In genomic region chr9:131651160-131651559, GRCh38 we compare ENCODE assay signal across 17 cellular contexts.
DNase-seq lines count a peak whose midpoint lies in the region; ATAC-seq, FAIRE-seq and TF ChIP-seq lines count a peak whose summit lies in the region.
"Had no signal": no experiment of that assay in that cellular context is flagged by ENCODE, and none has a peak within 500 bp of the region (broad histone marks: within the 10 kb centered on the region; RNA-seq: fewer than 3 reads in every experiment).

No MANE protein-coding gene starts in this region.

- H3K4me1 ChIP-seq in GM12878 (ENCODE audit: control insufficient read depth, insufficient read depth, low read length): peaks cover 25% of the 10 kb centered on the region
- H3K4me1 ChIP-seq in psoas muscle: peaks cover 71% of the 10 kb centered on the region

- H3K79me2 ChIP-seq in GM12878 (ENCODE audit: control insufficient read depth, insufficient read depth, low read length): peaks cover 62% of the 10 kb centered on the region

- WGBS in GM12878 (ENCODE audit: insufficient coverage, insufficient replicate concordance, low lambda C conversion rate, missing lambda C conversion rate): 62% methylated on average over 2 of the region's 2 CpGs
- 91 to 96% (median 92%) methylated on average over 2 of the region's 2 CpGs for WGBS in psoas muscle, 3 donors

- peak overlapping the region; percentile 76 for H3K27ac Mint-ChIP-seq in activated CD4-positive, alpha-beta T cell treated with anti-CD3 and anti-CD28 coated beads for 36 hours
- H3K27ac Mint-ChIP-seq in HFFc6: peak overlapping the region; percentile 93

- H3K27me3 Mint-ChIP-seq in activated CD4-positive, alpha-beta T cell treated with anti-CD3 and anti-CD28 coated beads for 36 hours: no peaks in the 10 kb centered on the region
- H3K27me3 Mint-ChIP-seq in HFFc6 (ENCODE audit: insufficient read depth): peaks cover 3% of the 10 kb centered on the region

- H3K9ac ChIP-seq in GM12878 (ENCODE audit: control insufficient read depth, insufficient read depth, low read length): peak overlapping the region; percentile 25; the same call in 1 of the 2 replicates

- H3K27me3 ChIP-seq in GM12878 (replicated peaks in 1 of 2; ENCODE audit: control insufficient read depth in 2 of 2, insufficient read depth in 2 of 2, low read length in 1 of 2) (no peaks in the 10 kb centered on the region), psoas muscle (ENCODE audit: insufficient read depth in 3 of 3, low read length in 2 of 3) (no peaks in the 10 kb centered on the region)
- H3K27me3 ChIP-seq: SJSA1 had no signal

- no peak for TF ChIP-seq POLR2A in GM12878 (IDR thresholded peaks at IDR 0.05; ENCODE audit: low read depth, low read length)

- H3K9me3 ChIP-seq in GM12878 (replicated peaks; ENCODE audit: control insufficient read depth, insufficient read depth, low read length) (no peaks in the 10 kb centered on the region), psoas muscle (no peaks in the 10 kb centered on the region)
- H3K9me3 ChIP-seq: SJSA1 had no signal

- TF ChIP-seq CTCF in HFFc6 (IDR thresholded peaks at IDR 0.05) (no peak), GM12878 (IDR thresholded peaks at IDR 0.05 in 2 of 3, conservative IDR thresholded peaks at IDR 0.05 in 1 of 3; ENCODE audit: control insufficient read depth in 2 of 3, extremely low read depth in 1 of 3, insufficient read depth in 1 of 3, low read depth in 3 of 3, low read length in 3 of 3) (no peak), psoas muscle (IDR thresholded peaks at IDR 0.05) (no peak)

- no peak for FAIRE-seq in GM12878 (lab: Jason Lieb, UNC)

- intact Hi-C loops in activated CD4-positive, alpha-beta T cell treated with anti-CD3 and anti-CD28 coated beads for 36 hours (cut with DNase I, micrococcal nuclease): loop anchor here (1.0 to 10.0 kb wide), 3 partner anchors 9 to 354 kb away; no protein-coding TSS in a partner anchor
- intact Hi-C loops in GM12878 (cut with micrococcal nuclease; ENCODE audit: unreplicated experiment): no loop called here
- intact Hi-C loops in psoas muscle (cut with DNase I): loop anchor here in 1 of 2 donors (5.0 kb wide), 1 partner anchor 44 kb away; no protein-coding TSS in a partner anchor

- peak; percentile 62 for DNase-seq in activated CD4-positive, alpha-beta T cell treated with anti-CD3 and anti-CD28 coated beads for 36 hours
- DNase-seq in activated CD4-positive, alpha-beta T cell treated with anti-CD3 and anti-CD28 coated beads, Interleukin-2, amount 50 U/mL, for 4 hours: no peak
- DNase-seq in HFFc6 (no peak), GM12878 (ENCODE audit: low read depth, low spot score) (no peak), psoas muscle (no peak), RKO (ENCODE audit: low spot score) (no peak), NCI-H187 (lab: John Stamatoyannopoulos, UW) (no peak)
- DNase-seq: DMS153; glutamatergic neuron; NCI-H2171; NK-92 treated with Interleukin-12 subunit alpha and Interleukin-12 subunit beta, amount 100 ng/mL, for 24 hours; right cardiac atrium; WERI-Rb-1 had no signal

- in situ Hi-C loops in GM12878 (cut with MboI): no loop called here

- H3K36me3 Mint-ChIP-seq in activated CD4-positive, alpha-beta T cell treated with anti-CD3 and anti-CD28 coated beads for 36 hours (ENCODE audit: low read depth): peaks cover 25% of the 10 kb centered on the region
- peaks cover 8% of the 10 kb centered on the region for H3K36me3 Mint-ChIP-seq in HFFc6 (ENCODE audit: low read depth)

- H4K20me1 ChIP-seq in GM12878 (ENCODE audit: control insufficient read depth, insufficient read depth): peaks cover 6% of the 10 kb centered on the region; the same call in 1 of the 2 replicates

- H3K36me3 ChIP-seq in GM12878 (ENCODE audit: control insufficient read depth in 2 of 2, insufficient read depth in 2 of 2, low read length in 1 of 2) (peaks cover 4 to 33% of the 10 kb centered on the region in 2 experiments), psoas muscle (ENCODE audit: insufficient read depth in 1 of 2, low read depth in 1 of 2) (peaks cover 0 to 4% of the 10 kb centered on the region in 2 donors)
- H3K36me3 ChIP-seq: cardiac muscle cell, SJSA1 had no signal

- no TSS peak for BruUV-seq in GM12878 (replicated peaks; lab: Mats Ljungman, UMichigan)

- peak; percentile 82 for ATAC-seq in activated CD4-positive, alpha-beta T cell treated with anti-CD3 and anti-CD28 coated beads for 36 hours
- no peak for ATAC-seq in GM12878
- peak in 3 of 4 donors; percentile 2 to 31 (median 9) for ATAC-seq in psoas muscle
- no peak for ATAC-seq in GM19455 (IDR thresholded peaks at IDR 0.05; ENCODE audit: unreplicated experiment)

- TF ChIP-seq EP300 in GM12878 (IDR thresholded peaks at IDR 0.05; ENCODE audit: borderline replicate concordance in 1 of 2, control insufficient read depth in 1 of 2, low read depth in 2 of 2, low read length in 2 of 2): no peak

- RAD21 ChIA-PET in GM12878 (lab: Charles Lee; ENCODE audit: unreplicated experiment): interaction anchor here (1.1 kb wide), 1 partner anchor 9 kb away, joined by 3 read pairs; no protein-coding TSS in a partner anchor

- H3K27ac ChIP-seq in GM12878 (ENCODE audit: control insufficient read depth, insufficient read depth): peak overlapping the region; percentile 50
- peak overlapping the region; percentile 84 for H3K27ac ChIP-seq in psoas muscle
- H3K27ac ChIP-seq: cardiac muscle cell, SJSA1, WERI-Rb-1 had no signal

- SMC1A ChIA-PET in GM12878 (lab: Charles Lee; ENCODE audit: uncharacterized antibody, unreplicated experiment): interaction anchor here (0.8 to 1.6 kb wide), 3 partner anchors 9 to 27 kb away, joined by 3 to 7 read pairs (median 5); no protein-coding TSS in a partner anchor

- peak overlapping the region; percentile 11 for H3K4me3 Mint-ChIP-seq in activated CD4-positive, alpha-beta T cell treated with anti-CD3 and anti-CD28 coated beads for 36 hours
- no peak overlapping the region for H3K4me3 Mint-ChIP-seq in HFFc6
- H3K4me3 Mint-ChIP-seq: nephron had no signal

- H2AFZ ChIP-seq in GM12878 (ENCODE audit: control insufficient read depth, low read depth, low read length): no peak overlapping the region

- no peak for TF ChIP-seq RAD21 in GM12878 (IDR thresholded peaks at IDR 0.05; ENCODE audit: insufficient read depth, low read depth, low read length)

- no peaks in the 10 kb centered on the region for H3K9me3 Mint-ChIP-seq in activated CD4-positive, alpha-beta T cell treated with anti-CD3 and anti-CD28 coated beads for 36 hours (ENCODE audit: low read depth)
- no peaks in the 10 kb centered on the region for H3K9me3 Mint-ChIP-seq in HFFc6
- H3K9me3 Mint-ChIP-seq: nephron had no signal

- H3K4me3 ChIP-seq in GM12878 (no peak overlapping the region), psoas muscle (no peak overlapping the region)
- H3K4me3 ChIP-seq: cardiac muscle cell, SJSA1 had no signal

- H3K4me2 ChIP-seq in GM12878 (ENCODE audit: control insufficient read depth, insufficient read depth): no peak overlapping the region; the same call in 1 of the 2 replicates

- peaks cover 58% of the 10 kb centered on the region for H3K4me1 Mint-ChIP-seq in activated CD4-positive, alpha-beta T cell treated with anti-CD3 and anti-CD28 coated beads for 36 hours
- peaks cover 27% of the 10 kb centered on the region for H3K4me1 Mint-ChIP-seq in HFFc6 (ENCODE audit: low read depth)

- CTCF ChIA-PET in activated CD4-positive, alpha-beta T cell treated with anti-CD3 and anti-CD28 coated beads for 36 hours (lab: Charles Lee): interaction anchor here (2.2 kb wide), 1 partner anchor 88 kb away, joined by 7 read pairs; no protein-coding TSS in a partner anchor
- CTCF ChIA-PET in GM12878 (lab: Yijun Ruan, JAX): interaction anchor here (1.1 kb wide), 2 partner anchors 59 to 80 kb away, joined by 3 read pairs; no protein-coding TSS in a partner anchor

- POLR2A ChIA-PET in activated CD4-positive, alpha-beta T cell treated with anti-CD3 and anti-CD28 coated beads for 36 hours (lab: Charles Lee): interaction anchor here (0.5 to 1.0 kb wide), 2 partner anchors 10 to 16 kb away, joined by 3 read pairs; no protein-coding TSS in a partner anchor
- POLR2A ChIA-PET in GM12878 (lab: Charles Lee): no interaction called here

TF ChIP-seq in GM12878, 131 proteins besides CTCF, POLR2A, EP300 and RAD21:
- TF ChIP-seq EGR1 (IDR thresholded peaks at IDR 0.05; ENCODE audit: borderline replicate concordance in 1 of 2, low read depth in 2 of 2, low read length in 2 of 2): no peak
- TF ChIP-seq GATAD2B (conservative IDR thresholded peaks at IDR 0.05; ENCODE audit: low read depth): no peak

Comparison
In these comparisons a context has a peak if more than half of its experiments do, and no peak if none do; other contexts are left out.
1. ATAC-seq: peak in activated CD4-positive, alpha-beta T cell treated with anti-CD3 and anti-CD28 coated beads for 36 hours (single experiment) and psoas muscle (3 of 4); none in GM12878 (single experiment) and GM19455 (single experiment).